In genomic region chr15:29668120-29668602, GRCh38 we compare ENCODE assay signal across 8 cellular contexts.
DNase-seq lines count a peak whose midpoint lies in the region; ATAC-seq, FAIRE-seq and TF ChIP-seq lines count a peak whose summit lies in the region.

No MANE protein-coding gene starts in this region.

- no peak overlapping the region for H3K27ac ChIP-seq in SJCRH30
- no peak overlapping the region for H3K27ac ChIP-seq in HepG2 (ENCODE audit: extremely low read length, insufficient read depth, low read length)

- no peaks in the 10 kb centered on the region for H3K36me3 ChIP-seq in SJCRH30
- no peaks in the 10 kb centered on the region for H3K36me3 ChIP-seq in HepG2 (replicated peaks in 1 of 2; ENCODE audit: control insufficient read depth in 1 of 2, insufficient read depth in 2 of 2, low read length in 2 of 2)

- TF ChIP-seq CTCF in HepG2 (CRISPR knock-in tag; IDR thresholded peaks at IDR 0.05): peak; percentile 93

- no peaks in the 10 kb centered on the region for H3K4me1 ChIP-seq in SJCRH30
- peaks cover 15% of the 10 kb centered on the region for H3K4me1 ChIP-seq in HepG2 (ENCODE audit: insufficient read depth, low read length)

- H3K4me3 ChIP-seq in SJCRH30 (no peak overlapping the region), HepG2 (replicated peaks in 1 of 3; ENCODE audit: insufficient read depth in 1 of 3, low read depth in 2 of 3, low read length in 3 of 3) (no peak overlapping the region)

- no TSS peak for BruUV-seq in HepG2 (replicated peaks; lab: Mats Ljungman, UMichigan)

- in situ Hi-C loops in HepG2 (cut with HindIII; ENCODE audit: extremely low pct_ligation_motif_present, low pct_unique_long_range_greater_than_20kb): loop anchor here (25.0 kb wide), 1 partner anchor 394 kb away; no protein-coding TSS in a partner anchor

- no peak overlapping the region for H3K4me2 ChIP-seq in HepG2 (ENCODE audit: low read depth, low read length)

- no peak for TF ChIP-seq POLR2A in HepG2 (IDR thresholded peaks at IDR 0.05; ENCODE audit: insufficient read depth in 1 of 2, low read depth in 2 of 2, low read length in 2 of 2)

- WGBS in HepG2 (ENCODE audit: low lambda C conversion rate): 26% methylated on average over 15 of the region's 15 CpGs

- FAIRE-seq in HepG2 (lab: Jason Lieb, UNC): peak; percentile 96

- no peaks in the 10 kb centered on the region for H4K20me1 ChIP-seq in HepG2 (ENCODE audit: insufficient read depth, low read length)

- no peaks in the 10 kb centered on the region for H3K79me2 ChIP-seq in HepG2 (ENCODE audit: insufficient read depth, low read length)

- peak; percentile 98 for ATAC-seq in HepG2

- H3K9me3 ChIP-seq in SJCRH30 (replicated peaks): no peaks in the 10 kb centered on the region
- no peaks in the 10 kb centered on the region for H3K9me3 ChIP-seq in HepG2 (ENCODE audit: low read length)

- peak; percentile 64 for DNase-seq in activated CD8-positive, alpha-beta memory T cell treated with anti-CD3 and anti-CD28 coated beads, Interleukin-2, amount 50 U/mL, for 48 hours
- no peak for DNase-seq in activated CD8-positive, alpha-beta memory T cell treated with anti-CD3 and anti-CD28 coated beads for 24 hours
- DNase-seq in KG1 (lab: John Stamatoyannopoulos, UW) (peak; percentile 5), SJCRH30 (peak; percentile 82 to 91), dermis blood vessel endothelial cell (peak; percentile 96), HepG2 (ENCODE audit: low spot score) (peak; percentile 89), superior temporal gyrus (ENCODE audit: extremely low spot score) (peak; percentile 89), NCI-H1694 (lab: John Stamatoyannopoulos, UW) (no peak)

- POLR2A ChIA-PET in HepG2 (lab: Yijun Ruan, JAX): no interaction called here

- no peak overlapping the region for H3K9ac ChIP-seq in HepG2 (ENCODE audit: insufficient read depth, low read depth, low read length)

- no peaks in the 10 kb centered on the region for H3K27me3 ChIP-seq in SJCRH30
- H3K27me3 ChIP-seq in HepG2 (ENCODE audit: control insufficient read depth in 1 of 2, insufficient read depth in 2 of 2, low read length in 2 of 2): peaks cover 0 to 3% of the 10 kb centered on the region in 2 experiments; a peak in 1 of 5 replicates

- H2AFZ ChIP-seq in HepG2 (ENCODE audit: low read length): no peak overlapping the region

- peak; percentile 91 for TF ChIP-seq RAD21 in HepG2 (CRISPR knock-in tag; IDR thresholded peaks at IDR 0.05)

- CTCF ChIA-PET in HepG2 (lab: Yijun Ruan, JAX; ENCODE audit: low intra/inter-chr PET ratio, low total read pairs): interaction anchor here (0.7 to 2.5 kb wide), 7 partner anchors 72 to 407 kb away, joined by 3 to 42 read pairs (median 5); no protein-coding TSS in a partner anchor

- TF ChIP-seq EP300 in HepG2 (IDR thresholded peaks at IDR 0.05; ENCODE audit: low read depth in 2 of 2, low read length in 2 of 2): no peak
- TF ChIP-seq EP300 in HepG2 (CRISPR knock-in tag; IDR thresholded peaks at IDR 0.05; ENCODE audit: borderline replicate concordance): no peak

- intact Hi-C loops in HepG2 (cut with micrococcal nuclease; ENCODE audit: unreplicated experiment): loop anchor here (2.0 to 10.0 kb wide), 4 partner anchors 69 to 407 kb away; partner anchors contain the start of gene TJP1

TF ChIP-seq in HepG2, 621 proteins besides CTCF, POLR2A, EP300 and RAD21 (continues in another document):
- TF ChIP-seq SMARCE1 (IDR thresholded peaks at IDR 0.05; ENCODE audit: borderline replicate concordance) (no peak), SMAD9 (CRISPR knock-in tag; IDR thresholded peaks at IDR 0.05) (no peak), ZNF614 (CRISPR knock-in tag; IDR thresholded peaks at IDR 0.05; ENCODE audit: borderline replicate concordance) (0 out of 2 replicates have a peak, but pooled peaks have one; percentile 31), SUZ12 (IDR thresholded peaks at IDR 0.05; ENCODE audit: low read depth, low read length) (no peak), PAWR (CRISPR knock-in tag; IDR thresholded peaks at IDR 0.05; ENCODE audit: borderline replicate concordance) (no peak), SOX13 (IDR thresholded peaks at IDR 0.05) (no peak), SOX13 (CRISPR knock-in tag; conservative IDR thresholded peaks at IDR 0.05 in 1 of 2, IDR thresholded peaks at IDR 0.05 in 1 of 2) (peak in 1 of 2 experiments; percentile 29; a peak in 1 of 4 replicates), ELF3 (CRISPR knock-in tag; IDR thresholded peaks at IDR 0.05) (peak; percentile 30; the same call in 1 of the 2 replicates), MAFF (IDR thresholded peaks at IDR 0.05; ENCODE audit: low read depth, low read length) (0 out of 2 replicates have a peak, but pooled peaks have one; percentile 4), ERF (CRISPR knock-in tag; IDR thresholded peaks at IDR 0.05) (0 out of 2 replicates have a peak, but pooled peaks have one; percentile 22), ZNF776 (CRISPR knock-in tag; IDR thresholded peaks at IDR 0.05) (no peak), RNF2 (conservative IDR thresholded peaks at IDR 0.05; ENCODE audit: low read depth) (peak; percentile 54; the same call in 1 of the 2 replicates), IRX3 (CRISPR knock-in tag; IDR thresholded peaks at IDR 0.05; ENCODE audit: borderline replicate concordance, low read depth) (no peak), NFAT5 (CRISPR knock-in tag; IDR thresholded peaks at IDR 0.05) (no peak), E2F5 (CRISPR knock-in tag; conservative IDR thresholded peaks at IDR 0.05) (no peak), IRF2 (CRISPR knock-in tag; IDR thresholded peaks at IDR 0.05) (no peak)

Comparison
In these comparisons a context has a peak if more than half of its experiments do, and no peak if none do; other contexts are left out.
1. DNase-seq: peak in activated CD8-positive, alpha-beta memory T cell treated with anti-CD3 and anti-CD28 coated beads, Interleukin-2, amount 50 U/mL, for 48 hours (single experiment), KG1 (single experiment), SJCRH30 (2 of 2), dermis blood vessel endothelial cell (single experiment), HepG2 (single experiment) and superior temporal gyrus (single experiment); none in activated CD8-positive, alpha-beta memory T cell treated with anti-CD3 and anti-CD28 coated beads for 24 hours (single experiment) and NCI-H1694 (single experiment).